Comparison of ENCODE assay signal across 8 cellular contexts in genomic region chr14:61323970-61324369, GRCh38. TPM values are rescaled to one million over a fixed set of nuclear protein-coding genes. Genes with fewer than 3 reads are reported as not detected.
DNase-seq lines count a peak whose midpoint lies in the region; ATAC-seq and TF ChIP-seq lines count a peak whose summit lies in the region.
"Had no signal": no experiment of that assay in that cellular context is flagged by ENCODE, and none has a peak within 500 bp of the region (broad histone marks: within the 10 kb centered on the region; RNA-seq: fewer than 3 reads in every experiment).

No MANE protein-coding gene starts in this region.

- H3K9ac ChIP-seq in duodenal mucosa (ENCODE audit: low read depth in 1 of 2, low read length in 2 of 2) (peak overlapping the region in 1 of 2 donors; percentile 49), trophoblast cell (ENCODE audit: low read length) (no peak overlapping the region)

- peaks cover 4% of the 10 kb centered on the region for H3K36me3 ChIP-seq in CD4-positive, CD25-positive, alpha-beta regulatory T cell (ENCODE audit: control insufficient read depth, insufficient read depth, low read length)
- H3K36me3 ChIP-seq in duodenal mucosa (ENCODE audit: control insufficient read depth in 1 of 2, insufficient read depth in 2 of 2, low read length in 2 of 2) (no peaks in the 10 kb centered on the region), trophoblast cell (ENCODE audit: control insufficient read depth in 1 of 2, insufficient read depth in 2 of 2, low read length in 2 of 2) (no peaks in the 10 kb centered on the region)

- peaks cover 24% of the 10 kb centered on the region for H3K79me1 ChIP-seq in trophoblast cell (ENCODE audit: low read length)

- H2BK120ac ChIP-seq in trophoblast cell (ENCODE audit: insufficient read depth, low read length, poor library complexity) = no peak overlapping the region

- peaks cover 21% of the 10 kb centered on the region for H3K79me2 ChIP-seq in trophoblast cell (ENCODE audit: control insufficient read depth, insufficient read depth, low read length, poor library complexity)

- H2AFZ ChIP-seq in trophoblast cell (ENCODE audit: insufficient read depth, low read length, poor library complexity) = no peak overlapping the region

- H3K23ac ChIP-seq in trophoblast cell (ENCODE audit: low read length) = no peak overlapping the region

- no CpG with 5 or more reads among the region's 6 CpGs for WGBS in trophoblast cell (ENCODE audit: extremely low coverage, insufficient coverage, insufficient read length)

- H3K4me1 Mint-ChIP-seq in CD4-positive, CD25-positive, alpha-beta regulatory T cell = peaks cover 28 to 48% (median 36%) of the 10 kb centered on the region in 4 donors
- H3K4me1 Mint-ChIP-seq in chondrocyte (ENCODE audit: low read depth) = peaks cover 17% of the 10 kb centered on the region

- no peak for DNase-seq in CD4-positive, CD25-positive, alpha-beta regulatory T cell
- DNase-seq in GM12865 (ENCODE audit: low read depth) = no peak
- DNase-seq in trophoblast cell = no peak
- DNase-seq in iPS-NIHi11 (ENCODE audit: low spot score) = no peak
- DNase-seq in activated gamma-delta T cell treated with Interleukin-2 at 50 U/mL for 16 hours = no peak
- DNase-seq in chondrocyte (ENCODE audit: low spot score) = no peak
- DNase-seq: NCI-H446 treated with DMSO at 0.1 percent for 48 hours had no signal

- peak overlapping the region; percentile 93 to 98 (median 97) for H3K27ac Mint-ChIP-seq in CD4-positive, CD25-positive, alpha-beta regulatory T cell
- H3K27ac Mint-ChIP-seq in chondrocyte (ENCODE audit: unreplicated experiment) = no peak overlapping the region

- no peak overlapping the region for H3K18ac ChIP-seq in trophoblast cell (ENCODE audit: low read length)

- H2AK5ac ChIP-seq in trophoblast cell (ENCODE audit: low read length) = no peak overlapping the region

- peaks cover 50% of the 10 kb centered on the region for H3K4me1 ChIP-seq in CD4-positive, CD25-positive, alpha-beta regulatory T cell (ENCODE audit: control insufficient read depth, insufficient read depth, low read length, poor library complexity, severe bottlenecking)
- no peaks in the 10 kb centered on the region for H3K4me1 ChIP-seq in duodenal mucosa (ENCODE audit: control insufficient read depth in 1 of 2, insufficient read depth in 2 of 2, low read length in 2 of 2)
- peaks cover 10 to 15% of the 10 kb centered on the region in 2 experiments for H3K4me1 ChIP-seq in trophoblast cell (ENCODE audit: control insufficient read depth in 1 of 2, insufficient read depth in 2 of 2, low read length in 2 of 2)

- peak overlapping the region; percentile 45 for H2BK12ac ChIP-seq in trophoblast cell (ENCODE audit: low read length)

- no peak overlapping the region for H3K14ac ChIP-seq in trophoblast cell (ENCODE audit: low read length)

- no peaks in the 10 kb centered on the region for H3K27me3 Mint-ChIP-seq in CD4-positive, CD25-positive, alpha-beta regulatory T cell
- H3K27me3 Mint-ChIP-seq in chondrocyte (ENCODE audit: low read depth) = peaks cover 5% of the 10 kb centered on the region

- no peaks in the 10 kb centered on the region for H3K27me3 ChIP-seq in CD4-positive, CD25-positive, alpha-beta regulatory T cell (ENCODE audit: control insufficient read depth, insufficient read depth, low read length)
- H3K27me3 ChIP-seq in duodenal mucosa (ENCODE audit: control insufficient read depth in 1 of 2, insufficient read depth in 2 of 2, low read length in 2 of 2) (no peaks in the 10 kb centered on the region), trophoblast cell (ENCODE audit: insufficient read depth, low read length) (no peaks in the 10 kb centered on the region)

- H4K8ac ChIP-seq in trophoblast cell (ENCODE audit: low read depth, low read length) = no peak overlapping the region

- H4K91ac ChIP-seq in trophoblast cell (ENCODE audit: low read depth, low read length) = no peak overlapping the region

- H3K4me2 ChIP-seq in trophoblast cell (ENCODE audit: low read length) = peak overlapping the region; percentile 42

- H3K27ac ChIP-seq in CD4-positive, CD25-positive, alpha-beta regulatory T cell (ENCODE audit: insufficient read depth, low read length, poor library complexity, severe bottlenecking) = peak overlapping the region; percentile 95
- no peak overlapping the region for H3K27ac ChIP-seq in duodenal mucosa (ENCODE audit: low read depth, low read length)
- no peak overlapping the region for H3K27ac ChIP-seq in trophoblast cell (ENCODE audit: low read depth, low read length)

- no peaks in the 10 kb centered on the region for H3K9me3 ChIP-seq in CD4-positive, CD25-positive, alpha-beta regulatory T cell (ENCODE audit: control insufficient read depth in 2 of 2, low read length in 2 of 2)
- H3K9me3 ChIP-seq in duodenal mucosa (ENCODE audit: control insufficient read depth in 1 of 2, low read length in 2 of 2) (peaks cover 0 to 6% of the 10 kb centered on the region in 2 donors), trophoblast cell (ENCODE audit: insufficient read depth, low read depth, low read length) (no peaks in the 10 kb centered on the region)

- H4K12ac ChIP-seq in trophoblast cell (ENCODE audit: low read depth, low read length) = no peak overlapping the region

- TF ChIP-seq CTCF in GM12865 (IDR thresholded peaks at IDR 0.05; ENCODE audit: insufficient read depth, low read depth, low read length, missing control alignments) (no peak), chondrocyte (IDR thresholded peaks at IDR 0.05) (no peak)

- no peak for ATAC-seq in CD4-positive, CD25-positive, alpha-beta regulatory T cell (ENCODE audit: low read depth in 2 of 2)

- peaks cover 0 to 5% (median 0%) of the 10 kb centered on the region in 7 donors for H3K9me3 Mint-ChIP-seq in CD4-positive, CD25-positive, alpha-beta regulatory T cell
- H3K9me3 Mint-ChIP-seq in chondrocyte (ENCODE audit: low read depth) = peaks cover 8% of the 10 kb centered on the region

- H3K36me3 Mint-ChIP-seq in CD4-positive, CD25-positive, alpha-beta regulatory T cell = peaks cover 35% of the 10 kb centered on the region
- peaks cover 2% of the 10 kb centered on the region for H3K36me3 Mint-ChIP-seq in chondrocyte (ENCODE audit: low read depth)

- peak overlapping the region; percentile 91 for H3K4ac ChIP-seq in trophoblast cell (ENCODE audit: low read depth, low read length)

- no peak overlapping the region for H2BK5ac ChIP-seq in trophoblast cell (ENCODE audit: low read depth, low read length, poor library complexity)

- peak overlapping the region; percentile 99 for H3K4me3 ChIP-seq in CD4-positive, CD25-positive, alpha-beta regulatory T cell (ENCODE audit: low read depth, low read length)
- H3K4me3 ChIP-seq in GM12865 (ENCODE audit: low read depth, low read length) (peak overlapping the region; percentile 73), duodenal mucosa (ENCODE audit: low read depth in 1 of 2, low read length in 2 of 2) (peak overlapping the region; percentile 71 to 91), trophoblast cell (ENCODE audit: low read depth, low read length) (no peak overlapping the region)

- H3K4me3 Mint-ChIP-seq in CD4-positive, CD25-positive, alpha-beta regulatory T cell = peak overlapping the region in 3 of 4 donors; percentile 97 to 100 (median 97)
- H3K4me3 Mint-ChIP-seq in chondrocyte (ENCODE audit: unreplicated experiment) = no peak overlapping the region

RNA-seq across cellular contexts. Expression of gene PRKCH, which starts 2.6 kb away (rescaled TPM):
- total RNA-seq in CD4-positive, CD25-positive, alpha-beta regulatory T cell = 457 TPM
- polyA plus RNA-seq in CD4-positive, CD25-positive, alpha-beta regulatory T cell = 100 to 1,000 TPM; 194 to 221 (median 199) TPM
- polyA plus RNA-seq in trophoblast cell (2013) = 145 and 158 TPM in 2 replicates
- 9.7 to 13.4 TPM (median 10.6 TPM) in 3 replicates for total RNA-seq in chondrocyte

RNA-seq across cellular contexts. Expression of gene TMEM30B, which starts 42.8 kb away (rescaled TPM):
- 2.1 TPM for total RNA-seq in CD4-positive, CD25-positive, alpha-beta regulatory T cell
- 1 to 10 TPM; 2.1 to 4.8 (median 3.5) TPM for polyA plus RNA-seq in CD4-positive, CD25-positive, alpha-beta regulatory T cell
- polyA plus RNA-seq in trophoblast cell (2013) = 13.0 and 14.0 TPM in 2 replicates
- 2.7 to 9.3 TPM (median 7.9 TPM) in 3 replicates for total RNA-seq in chondrocyte

Comparison
In these comparisons a context has a peak if more than half of its experiments do, and no peak if none do; other contexts are left out.
1. RNA of gene PRKCH, which starts 2.6 kb away (total RNA-seq): 457 TPM in CD4-positive, CD25-positive, alpha-beta regulatory T cell (single experiment); 9.7 to 13.4 TPM in chondrocyte; every median in the first group is over 10 times any median in the second.